In the genomic region with DNA sequence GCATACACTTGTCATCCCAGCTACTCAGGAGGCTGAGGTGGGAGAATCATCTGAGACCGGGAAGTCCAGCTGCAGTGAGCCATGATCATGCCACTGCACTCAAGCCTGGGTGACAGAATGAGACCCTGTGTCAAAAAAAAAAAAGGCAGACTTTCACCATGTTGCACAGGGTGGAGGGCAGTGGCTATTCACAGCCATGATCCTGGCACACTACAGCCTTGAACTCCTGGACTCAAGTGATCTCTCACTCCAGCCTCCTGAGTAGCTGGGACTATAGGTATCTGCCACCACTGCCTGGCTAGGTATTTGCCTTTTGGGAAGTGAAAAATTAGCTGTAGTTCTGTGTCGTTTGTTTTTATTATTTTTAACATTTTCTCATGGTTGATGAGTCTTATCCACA, we compare ENCODE assay signal across 1 cellular context.
TF ChIP-seq lines count a peak whose summit lies in the region.

No MANE protein-coding gene starts in this region.

TF ChIP-seq in HepG2, 621 proteins besides CTCF, POLR2A, EP300 and RAD21 (continued from another document):
- TF ChIP-seq ZNF292 (CRISPR knock-in tag; IDR thresholded peaks at IDR 0.05; ENCODE audit: borderline replicate concordance, low read depth) (peak; percentile 59; the same call in 1 of the 2 replicates), ZNF839 (CRISPR knock-in tag; IDR thresholded peaks at IDR 0.05; ENCODE audit: borderline replicate concordance) (no peak), TCF7 (IDR thresholded peaks at IDR 0.05; ENCODE audit: low read depth) (no peak)
- TF ChIP-seq, protein P1, sequence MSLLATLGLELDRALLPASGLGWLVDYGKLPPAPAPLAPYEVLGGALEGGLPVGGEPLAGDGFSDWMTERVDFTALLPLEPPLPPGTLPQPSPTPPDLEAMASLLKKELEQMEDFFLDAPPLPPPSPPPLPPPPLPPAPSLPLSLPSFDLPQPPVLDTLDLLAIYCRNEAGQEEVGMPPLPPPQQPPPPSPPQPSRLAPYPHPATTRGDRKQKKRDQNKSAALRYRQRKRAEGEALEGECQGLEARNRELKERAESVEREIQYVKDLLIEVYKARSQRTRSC (CRISPR knock-in tag; IDR thresholded peaks at IDR 0.05; ENCODE audit: low read depth) = no peak
TF ChIP-seq in HepG2: peak in this region for 27.
